In the genomic region with DNA sequence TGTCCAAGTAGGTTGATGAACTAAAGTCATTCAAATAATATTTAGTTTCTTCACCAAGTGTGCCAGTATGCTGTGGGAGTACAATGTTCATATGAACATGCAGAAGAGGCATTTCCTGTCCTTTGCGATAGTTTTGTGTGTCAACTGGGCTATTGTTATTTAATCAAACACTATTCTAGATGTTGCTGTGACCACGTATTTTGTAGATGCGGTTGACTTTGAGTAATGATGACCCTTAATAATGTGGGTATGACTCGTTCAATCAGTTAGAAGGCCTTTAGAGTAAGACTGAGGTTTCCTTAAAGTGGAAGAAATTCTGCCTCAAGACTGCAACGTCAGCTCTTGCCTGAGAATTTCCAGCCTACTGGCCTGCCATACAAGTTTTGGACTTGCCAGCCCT, we compare ENCODE assay signal across 25 cellular contexts.
DNase-seq lines count a peak whose midpoint lies in the region; ATAC-seq, FAIRE-seq and TF ChIP-seq lines count a peak whose summit lies in the region.
"Had no signal": no experiment of that assay in that cellular context is flagged by ENCODE, and none has a peak within 500 bp of the region (broad histone marks: within the 10 kb centered on the region; RNA-seq: fewer than 3 reads in every experiment).

No MANE protein-coding gene starts in this region.

- H2BK12ac ChIP-seq in H1 (ENCODE audit: low read depth, low read length), result no peak overlapping the region

- H3K27ac ChIP-seq in H1 (ENCODE audit: low read depth, low read length), result no peak overlapping the region
- H3K27ac ChIP-seq: lower lobe of right lung, neural progenitor cell, prostate gland, upper lobe of left lung had no signal

- 87% methylated on average over 5 of the region's 5 CpGs; no CpG with 5 or more reads in 1 of the 2 experiments for WGBS in H1 (ENCODE audit: extremely low coverage in 1 of 2, insufficient coverage in 1 of 2, insufficient read length in 1 of 2, insufficient replicate concordance in 2 of 2, low coverage in 1 of 2, low lambda C conversion rate in 2 of 2, missing lambda C conversion rate in 1 of 2), 2 experiments

- no peaks in the 10 kb centered on the region for H3K36me3 ChIP-seq in H1 (ENCODE audit: control insufficient read depth in 2 of 4, insufficient read depth in 4 of 4, low read length in 3 of 4)
- H3K36me3 ChIP-seq: HAP-1, lower lobe of right lung, neural progenitor cell, prostate gland, upper lobe of left lung had no signal

- TF ChIP-seq POLR2A in H1 (IDR thresholded peaks at IDR 0.05; ENCODE audit: control extremely low read depth in 1 of 2, low read depth in 2 of 2, low read length in 2 of 2), result no peak

- H2BK5ac ChIP-seq in H1 (ENCODE audit: low read depth, low read length), result no peak overlapping the region

- no peak overlapping the region for H2BK15ac ChIP-seq in H1 (ENCODE audit: low read length)

- no peak overlapping the region for H3K4ac ChIP-seq in H1 (replicated peaks; ENCODE audit: insufficient read length, low read depth, low read length)

- H3K4me3 ChIP-seq in H1 (ENCODE audit: extremely low read depth in 1 of 4, insufficient read depth in 2 of 4, low read depth in 3 of 4, low read length in 4 of 4), result no peak overlapping the region
- H3K4me3 ChIP-seq: HAP-1, lower lobe of right lung, neural progenitor cell, prostate gland, upper lobe of left lung had no signal

- H3K18ac ChIP-seq in H1 (ENCODE audit: extremely low read depth, low read length), result no peak overlapping the region

- no peaks in the 10 kb centered on the region for H4K20me1 ChIP-seq in H1 (replicated peaks in 1 of 2; ENCODE audit: control insufficient read depth in 1 of 2, insufficient read depth in 2 of 2, low read length in 2 of 2)

- H3K23me2 ChIP-seq in H1 (ENCODE audit: low read depth, low read length), result no peaks in the 10 kb centered on the region; the same call in 1 of the 2 replicates

- no peak overlapping the region for H4K5ac ChIP-seq in H1 (ENCODE audit: insufficient read length, low read depth, low read length)

- no peaks in the 10 kb centered on the region for H3K27me3 ChIP-seq in H1 (replicated peaks in 1 of 4; ENCODE audit: control insufficient read depth in 3 of 4, extremely low read depth in 1 of 4, insufficient read depth in 3 of 4, low read length in 3 of 4)
- H3K27me3 ChIP-seq: neural progenitor cell, upper lobe of left lung had no signal

- peaks cover 11% of the 10 kb centered on the region for H3K9me3 Mint-ChIP-seq in activated naive CD8-positive, alpha-beta T cell treated with anti-CD3 and anti-CD28 coated beads, Interleukin-2, amount 50 U/mL, for 24 hours
- peaks cover 8% of the 10 kb centered on the region for H3K9me3 Mint-ChIP-seq in activated naive CD8-positive, alpha-beta T cell treated with anti-CD3 and anti-CD28 coated beads for 36 hours
- H3K9me3 Mint-ChIP-seq in stimulated activated naive CD8-positive, alpha-beta T cell treated with anti-CD3 and anti-CD28 coated beads, Interleukin-15, amount 100 ng/mL, for 72 hours, result peaks cover 0 to 4% of the 10 kb centered on the region in 2 donors
- H3K9me3 Mint-ChIP-seq: IgD-negative memory B cell, neural progenitor cell had no signal

- peaks cover 55% of the 10 kb centered on the region for H3K4me1 Mint-ChIP-seq in activated naive CD8-positive, alpha-beta T cell treated with anti-CD3 and anti-CD28 coated beads, Interleukin-2, amount 50 U/mL, for 24 hours
- H3K4me1 Mint-ChIP-seq in activated naive CD8-positive, alpha-beta T cell treated with anti-CD3 and anti-CD28 coated beads for 36 hours, result peaks cover 46% of the 10 kb centered on the region
- peaks cover 48% of the 10 kb centered on the region for H3K4me1 Mint-ChIP-seq in stimulated activated naive CD8-positive, alpha-beta T cell treated with anti-CD3 and anti-CD28 coated beads, Interleukin-15, amount 100 ng/mL, for 72 hours
- H3K4me1 Mint-ChIP-seq: CD14-positive monocyte, neural progenitor cell had no signal

- no peak overlapping the region for H4K8ac ChIP-seq in H1 (ENCODE audit: extremely low read depth, insufficient read depth, low read length)

- H3K23ac ChIP-seq in H1 (ENCODE audit: insufficient read length), result no peak overlapping the region

- no peak overlapping the region for H2AFZ ChIP-seq in H1 (ENCODE audit: low read length)
- H2AFZ ChIP-seq: neural progenitor cell had no signal

- no peak for ATAC-seq in activated naive CD8-positive, alpha-beta T cell treated with anti-CD3 and anti-CD28 coated beads, Interleukin-2, amount 50 U/mL, for 24 hours
- ATAC-seq in stimulated activated naive CD8-positive, alpha-beta T cell treated with anti-CD3 and anti-CD28 coated beads, Interleukin-15, amount 100 ng/mL, for 72 hours, result peak; percentile 50
- no peak for ATAC-seq in HG03135 (IDR thresholded peaks at IDR 0.05; ENCODE audit: unreplicated experiment)
- no peak for ATAC-seq in esophagus mucosa
- ATAC-seq: lower lobe of right lung had no signal

- no peak for TF ChIP-seq RAD21 in H1 (IDR thresholded peaks at IDR 0.05 in 1 of 2, conservative IDR thresholded peaks at IDR 0.05 in 1 of 2; ENCODE audit: low read depth in 2 of 2, low read length in 2 of 2)

- H3K14ac ChIP-seq in H1 (ENCODE audit: insufficient read length), result no peak overlapping the region

- no peaks in the 10 kb centered on the region for H3K79me1 ChIP-seq in H1 (ENCODE audit: low read depth, low read length)

- TF ChIP-seq CTCF in H1 (IDR thresholded peaks at IDR 0.05; ENCODE audit: control extremely low read depth in 1 of 3, insufficient read depth in 1 of 3, low read depth in 1 of 3, low read length in 3 of 3), result no peak

- H3K9ac ChIP-seq in H1 (replicated peaks in 1 of 4; ENCODE audit: extremely low read depth in 1 of 4, low read depth in 3 of 4, low read length in 3 of 4), result no peak overlapping the region
- H3K9ac ChIP-seq: neural progenitor cell had no signal

- H3K79me2 ChIP-seq in H1 (ENCODE audit: control insufficient read depth in 1 of 2, insufficient read depth in 2 of 2, low read length in 2 of 2), result no peaks in the 10 kb centered on the region

- no peak for DNase-seq in activated naive CD8-positive, alpha-beta T cell treated with anti-CD3 and anti-CD28 coated beads, Interleukin-2, amount 50 U/mL, for 24 hours
- no peak for DNase-seq in activated naive CD8-positive, alpha-beta T cell treated with anti-CD3 and anti-CD28 coated beads for 36 hours
- DNase-seq in M059J (ENCODE audit: low read depth) (peak; percentile 54), H1 (ENCODE audit: low read depth in 1 of 2, low spot score in 2 of 2) (no peak), medulla oblongata (ENCODE audit: extremely low spot score) (no peak)
- DNase-seq in stimulated activated naive CD8-positive, alpha-beta T cell treated with anti-CD3 and anti-CD28 coated beads, Interleukin-15, amount 100 ng/mL, for 72 hours, result no peak
- DNase-seq: activated B cell treated with CpG ODN at 0.5 μM for 24 hours; activated CD4-positive, alpha-beta T cell treated with anti-CD3 and anti-CD28 coated beads, Interleukin-2, amount 50 U/mL, for 48 hours; activated naive CD4-positive, alpha-beta T cell treated with Interleukin-2 at 50 U/mL for 16 hours; activated T-cell treated with anti-CD3 and anti-CD28 coated beads, Interleukin-2, amount 50 U/mL, for 1 hour; glutamatergic neuron; lower lobe of right lung; NCI-H2081 treated with DMSO at 0.1 percent for 48 hours; NCI-H446; substantia nigra; T-helper 9 cell; upper lobe of left lung had no signal

- H4K91ac ChIP-seq in H1 (replicated peaks; ENCODE audit: insufficient read length, low read length), result no peak overlapping the region

- no peak overlapping the region for H3K56ac ChIP-seq in H1 (replicated peaks; ENCODE audit: insufficient read length, low read depth, low read length)

- no peaks in the 10 kb centered on the region for H3K27me3 Mint-ChIP-seq in activated naive CD8-positive, alpha-beta T cell treated with anti-CD3 and anti-CD28 coated beads, Interleukin-2, amount 50 U/mL, for 24 hours
- no peaks in the 10 kb centered on the region for H3K27me3 Mint-ChIP-seq in activated naive CD8-positive, alpha-beta T cell treated with anti-CD3 and anti-CD28 coated beads for 36 hours
- H3K27me3 Mint-ChIP-seq in stimulated activated naive CD8-positive, alpha-beta T cell treated with anti-CD3 and anti-CD28 coated beads, Interleukin-15, amount 100 ng/mL, for 72 hours, result no peaks in the 10 kb centered on the region
- H3K27me3 Mint-ChIP-seq: activated B cell treated with CpG ODN at 0.5 μM for 24 hours, IgD-negative memory B cell had no signal

- no peak overlapping the region for H2BK20ac ChIP-seq in H1 (ENCODE audit: low read length)

- CTCF ChIA-PET in H1 (lab: Charles Lee; ENCODE audit: partially characterized antibody), result interaction anchor here (1.3 kb wide), 1 partner anchor 270 kb away, joined by 4 read pairs; no protein-coding TSS in a partner anchor

- no peak for TF ChIP-seq EP300 in H1 (IDR thresholded peaks at IDR 0.05; ENCODE audit: borderline replicate concordance in 1 of 2, low read depth in 2 of 2, low read length in 2 of 2)

- peaks cover 7% of the 10 kb centered on the region for H3K36me3 Mint-ChIP-seq in activated naive CD8-positive, alpha-beta T cell treated with anti-CD3 and anti-CD28 coated beads, Interleukin-2, amount 50 U/mL, for 24 hours (ENCODE audit: low read depth)
- peaks cover 14% of the 10 kb centered on the region for H3K36me3 Mint-ChIP-seq in activated naive CD8-positive, alpha-beta T cell treated with anti-CD3 and anti-CD28 coated beads for 36 hours
- H3K36me3 Mint-ChIP-seq: CD14-positive monocyte, IgD-negative memory B cell, neural progenitor cell had no signal

- no peak overlapping the region for H2AK5ac ChIP-seq in H1 (ENCODE audit: low read depth, low read length)

- POLR2A ChIA-PET in H1 (lab: Charles Lee; ENCODE audit: partially characterized antibody), result no interaction called here

- H3K27ac Mint-ChIP-seq in activated naive CD8-positive, alpha-beta T cell treated with anti-CD3 and anti-CD28 coated beads, Interleukin-2, amount 50 U/mL, for 24 hours, result peak overlapping the region; percentile 98
- no peak overlapping the region for H3K27ac Mint-ChIP-seq in activated naive CD8-positive, alpha-beta T cell treated with anti-CD3 and anti-CD28 coated beads for 36 hours
- no peak overlapping the region for H3K27ac Mint-ChIP-seq in stimulated activated naive CD8-positive, alpha-beta T cell treated with anti-CD3 and anti-CD28 coated beads, Interleukin-15, amount 100 ng/mL, for 72 hours
- H3K27ac Mint-ChIP-seq: activated B cell treated with CpG ODN at 0.5 μM for 24 hours, CD14-positive monocyte, IgD-negative memory B cell, neural progenitor cell had no signal

- H3K4me1 ChIP-seq in H1 (replicated peaks in 1 of 4; ENCODE audit: control insufficient read depth in 3 of 4, insufficient read depth in 4 of 4, low read length in 3 of 4), result no peaks in the 10 kb centered on the region
- H3K4me1 ChIP-seq: HAP-1, lower lobe of right lung, prostate gland, upper lobe of left lung had no signal

- no peaks in the 10 kb centered on the region for H3K9me3 ChIP-seq in H1 (ENCODE audit: insufficient read depth in 2 of 2, low read depth in 1 of 2, low read length in 1 of 2)
- H3K9me3 ChIP-seq: HAP-1, lower lobe of right lung, prostate gland, upper lobe of left lung had no signal

- no peak overlapping the region for H3K4me2 ChIP-seq in H1 (ENCODE audit: insufficient read depth in 1 of 2, low read depth in 2 of 2, low read length in 2 of 2)
- H3K4me2 ChIP-seq: neural progenitor cell had no signal

- peak overlapping the region; percentile 21 for H2BK120ac ChIP-seq in H1 (replicated peaks; ENCODE audit: low read depth, low read length)

- no peak overlapping the region for H3K4me3 Mint-ChIP-seq in activated naive CD8-positive, alpha-beta T cell treated with anti-CD3 and anti-CD28 coated beads, Interleukin-2, amount 50 U/mL, for 24 hours
- no peak overlapping the region for H3K4me3 Mint-ChIP-seq in activated naive CD8-positive, alpha-beta T cell treated with anti-CD3 and anti-CD28 coated beads for 36 hours
- no peak overlapping the region for H3K4me3 Mint-ChIP-seq in stimulated activated naive CD8-positive, alpha-beta T cell treated with anti-CD3 and anti-CD28 coated beads, Interleukin-15, amount 100 ng/mL, for 72 hours
- H3K4me3 Mint-ChIP-seq: activated B cell treated with CpG ODN at 0.5 μM for 24 hours, CD14-positive monocyte, IgD-negative memory B cell, neural progenitor cell had no signal

- no peak for FAIRE-seq in H1 (lab: Jason Lieb, UNC)
- FAIRE-seq: D721Med had no signal
